Comparison of ENCODE assay signal across 9 cellular contexts in the genomic region with DNA sequence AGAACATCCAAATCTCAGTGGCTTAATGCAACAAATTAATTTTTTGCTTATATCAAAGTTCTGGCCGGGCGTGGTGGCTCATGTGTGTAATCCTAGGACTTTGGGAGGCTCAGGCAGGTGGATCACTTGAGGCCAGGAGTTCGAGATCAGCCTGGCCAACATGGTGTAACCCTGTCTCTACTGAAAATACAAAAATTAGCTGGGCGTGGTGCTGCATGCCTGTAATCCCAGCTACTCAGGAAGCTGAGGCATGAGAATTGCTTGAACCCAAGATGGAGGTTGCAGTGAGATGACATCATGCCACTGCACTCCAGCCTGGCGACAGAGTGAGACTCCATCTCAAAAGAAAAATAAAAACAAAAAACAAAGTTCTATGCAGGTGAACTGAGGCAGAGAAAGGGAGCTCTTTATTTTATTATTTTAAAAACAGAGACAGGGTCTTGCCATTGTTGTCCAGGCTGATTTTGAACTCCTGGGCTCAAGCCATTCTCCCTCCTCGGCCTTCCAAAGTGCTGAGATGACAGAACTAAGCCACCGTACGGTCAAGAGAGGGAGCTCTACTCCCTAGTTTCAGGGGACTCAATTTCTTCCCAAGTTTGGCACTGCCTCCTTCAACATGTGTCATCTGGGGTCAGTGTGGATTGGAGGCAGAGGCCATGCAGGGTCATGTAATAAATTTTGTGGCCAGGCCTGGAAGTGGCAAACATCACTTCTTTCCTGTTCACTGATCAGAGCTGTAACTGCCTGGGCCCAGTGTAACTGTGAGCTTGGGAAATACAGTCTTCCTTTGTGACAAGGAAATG. TPM values are rescaled to one million over a fixed set of nuclear protein-coding genes. Genes with fewer than 3 reads are reported as not detected.
A peak's percentile ranks its signal among the peaks of the same experiment; 100 is the strongest.
DNase-seq lines count a peak whose midpoint lies in the region; ATAC-seq and TF ChIP-seq lines count a peak whose summit lies in the region.
"Had no signal": no experiment of that assay in that cellular context is flagged by ENCODE, and none has a peak within 500 bp of the region (broad histone marks: within the 10 kb centered on the region; RNA-seq: fewer than 3 reads in every experiment).

No MANE protein-coding gene starts in this region.

- no peak for TF ChIP-seq POLR2A in right lobe of liver (IDR thresholded peaks at IDR 0.05)

- intact Hi-C loops in A673 (cut with micrococcal nuclease; ENCODE audit: unreplicated experiment) = loop anchor here (1.0 kb wide), 1 partner anchor 337 kb away; no protein-coding TSS in a partner anchor
- intact Hi-C loops in right lobe of liver (cut with DNase I) = no loop called here

- H3K27ac ChIP-seq in A673 (ENCODE audit: low read depth, low read length, poor library complexity, severe bottlenecking) (no peak overlapping the region), DOHH2 (ENCODE audit: low read depth, low read length) (peak overlapping the region; percentile 94), caudate nucleus (ENCODE audit: low read depth, low read length) (peak overlapping the region; percentile 16), right lobe of liver (no peak overlapping the region)

- H3K9me3 ChIP-seq in A673 (ENCODE audit: low read depth, low read length, poor library complexity, severe bottlenecking) (no peaks in the 10 kb centered on the region), DOHH2 (ENCODE audit: control insufficient read depth, insufficient read depth, low read length) (no peaks in the 10 kb centered on the region), right lobe of liver (no peaks in the 10 kb centered on the region)

- TF ChIP-seq CTCF in A673 (conservative IDR thresholded peaks at IDR 0.05; ENCODE audit: low read depth, low read length) (peak; percentile 60), DOHH2 (IDR thresholded peaks at IDR 0.05; ENCODE audit: low read depth, low read length, poor library complexity, severe bottlenecking) (peak; percentile 84), right lobe of liver (IDR thresholded peaks at IDR 0.05) (peak in 3 of 4 donors; percentile 42 to 60 (median 52))

- H3F3A ChIP-seq in DOHH2 (ENCODE audit: control insufficient read depth, insufficient read depth) = peaks cover 31% of the 10 kb centered on the region

- peaks cover 62% of the 10 kb centered on the region for H3K79me2 ChIP-seq in DOHH2 (ENCODE audit: control insufficient read depth, low read length)

- BruUV-seq in A673 (replicated peaks; lab: Mats Ljungman, UMichigan) = no TSS peak

- H4K20me1 ChIP-seq in DOHH2 (ENCODE audit: control insufficient read depth, insufficient read depth, low read depth, low read length) = no peaks in the 10 kb centered on the region

- POLR2A ChIA-PET in A673 (lab: Charles Lee; ENCODE audit: low non-redundant PET) = no interaction called here

- H3K27me3 ChIP-seq in A673 (replicated peaks; ENCODE audit: insufficient read depth, low read depth, low read length, poor library complexity) = no peaks in the 10 kb centered on the region
- H3K27me3 ChIP-seq in DOHH2 (ENCODE audit: control insufficient read depth, low read length) = no peaks in the 10 kb centered on the region
- no peaks in the 10 kb centered on the region for H3K27me3 ChIP-seq in right lobe of liver

- H3K4me2 ChIP-seq in DOHH2 (ENCODE audit: low read length) = peak overlapping the region; percentile 90

- CTCF ChIA-PET in A673 (lab: Charles Lee) = interaction anchor here (0.9 kb wide), 1 partner anchor 51 kb away, joined by 3 read pairs; no protein-coding TSS in a partner anchor

- peaks cover 12% of the 10 kb centered on the region for H3K4me1 ChIP-seq in A673 (ENCODE audit: insufficient read depth, low read length, poor library complexity, severe bottlenecking)
- peaks cover 58% of the 10 kb centered on the region for H3K4me1 ChIP-seq in DOHH2 (ENCODE audit: control insufficient read depth, low read length)
- H3K4me1 ChIP-seq in right lobe of liver = peaks cover 0 to 10% (median 0%) of the 10 kb centered on the region in 4 donors

- H3K9me2 ChIP-seq in DOHH2 (replicated peaks; ENCODE audit: control insufficient read depth, low read length) = no peaks in the 10 kb centered on the region

- no peaks in the 10 kb centered on the region for H3K36me3 ChIP-seq in A673 (ENCODE audit: insufficient read depth, low read length, poor library complexity, severe bottlenecking)
- peaks cover 52% of the 10 kb centered on the region for H3K36me3 ChIP-seq in DOHH2 (ENCODE audit: control insufficient read depth, low read length)
- no peaks in the 10 kb centered on the region for H3K36me3 ChIP-seq in right lobe of liver

- peak; percentile 66 to 79 (median 74) for ATAC-seq in right lobe of liver
- no peak for ATAC-seq in HG03135 (IDR thresholded peaks at IDR 0.05; ENCODE audit: unreplicated experiment)
- ATAC-seq in esophagus mucosa = no peak

- WGBS in right lobe of liver (ENCODE audit: insufficient coverage, low coverage, low lambda C conversion rate, missing lambda C conversion rate) = 48% methylated on average over 8 of the region's 8 CpGs

- DNase-seq in A673 (ENCODE audit: low spot score) (peak; percentile 44), NCI-H526 treated with DMSO at 0.1 percent for 48 hours (lab: John Stamatoyannopoulos, UW) (peak; percentile 18), caudate nucleus (lab: John Stamatoyannopoulos, UW) (peak in 40 of 61 donors; percentile 9 to 62 (median 26)), right lobe of liver (no peak), SHP77 treated with DMSO at 0.1 percent for 48 hours (lab: John Stamatoyannopoulos, UW) (no peak)

- H3K4me3 ChIP-seq in A673 (ENCODE audit: low read depth, low read length, poor library complexity, severe bottlenecking) (no peak overlapping the region), DOHH2 (ENCODE audit: low read length) (peak overlapping the region; percentile 81), right lobe of liver (no peak overlapping the region)

RNA-seq across cellular contexts. Expression of a gene that starts 2.4 kb away (rescaled TPM):
- total RNA-seq in A673 (2021) (7.5 and 12.3 TPM in 2 replicates), right lobe of liver (10 to 100 TPM in 3 of 6 experiments, 1 to 10 TPM in 3; 7.8 to 13.9 (median 10.2) TPM), esophagus mucosa (20.2 TPM)

RNA-seq across cellular contexts. Expression of a gene that starts 21.4 kb away (rescaled TPM):
- 180 and 192 TPM in 2 replicates for total RNA-seq in A673 (2021)
- 100 to 1,000 TPM; 114 to 235 (median 134) TPM for total RNA-seq in right lobe of liver
- total RNA-seq in esophagus mucosa = 181 TPM

RNA-seq across cellular contexts. Expression of a gene that starts 34.5 kb away (rescaled TPM):
- total RNA-seq in A673 (2021) (0.49 and 0.87 TPM in 2 replicates), right lobe of liver (1 to 10 TPM; 1.4 to 3.6 (median 2.4) TPM), esophagus mucosa (1.0 TPM)
- total RNA-seq: mononuclear cell had no signal

Comparison
In these comparisons a context has a peak if more than half of its experiments do, and no peak if none do; other contexts are left out.
1. DNase-seq: peak in A673 (single experiment), NCI-H526 treated with DMSO at 0.1 percent for 48 hours (single experiment) and caudate nucleus (40 of 61); none in right lobe of liver (0 of 3) and SHP77 treated with DMSO at 0.1 percent for 48 hours (single experiment).
2. H3K27ac ChIP-seq: peak in DOHH2 (single experiment) and caudate nucleus (single experiment); none in A673 (single experiment) and right lobe of liver (0 of 3).
3. ATAC-seq: peak in right lobe of liver (4 of 4); none in HG03135 (single experiment) and esophagus mucosa (single experiment).
4. Peak in every context shown above with its lines, with median percentiles within 50 percentile points of each other: CTCF ChIP-seq.